30 cellular contexts compared by ENCODE assay signal in genomic region chr19:23314505-23315241, GRCh38.
"Had no signal": no experiment of that assay in that cellular context is flagged by ENCODE, and none has a peak within 500 bp of the region (broad histone marks: within the 10 kb centered on the region; RNA-seq: fewer than 3 reads in every experiment).

No MANE protein-coding gene starts in this region.

- ATAC-seq: activated CD8-positive, alpha-beta T cell treated with anti-CD3 and anti-CD28 coated beads for 36 hours; activated T-cell treated with anti-CD3 and anti-CD28 coated beads, Interleukin-2, amount 50 U/mL, for 4 hours; activated T-helper 17 cell treated with anti-CD3 and anti-CD28 coated beads, Interleukin-2, amount 50 U/mL, for 72 hours; effector memory CD8-positive, alpha-beta T cell; foreskin keratinocyte; gastrocnemius medialis; heart left ventricle; WTC11 had no signal

- DNase-seq: activated CD4-positive, alpha-beta T cell treated with anti-CD3 and anti-CD28 coated beads for 1 hour; activated CD4-positive, alpha-beta T cell treated with anti-CD3 and anti-CD28 coated beads for 4 hours; activated CD4-positive, alpha-beta T cell treated with anti-CD3 and anti-CD28 coated beads, Interleukin-2, amount 10 ng/mL, durations not matched to agents 7 days and 5 days; activated CD4-positive, alpha-beta T cell treated with anti-CD3 and anti-CD28 coated beads, Interleukin-2, amount 50 U/mL, for 48 hours; activated CD8-positive, alpha-beta memory T cell treated with anti-CD3 and anti-CD28 coated beads for 24 hours; activated CD8-positive, alpha-beta T cell treated with anti-CD3 and anti-CD28 coated beads for 36 hours; activated effector memory CD4-positive, alpha-beta T cell treated with Interleukin-2 at 50 U/mL for 16 hours; activated gamma-delta T cell treated with Interleukin-2 at 50 U/mL for 16 hours; activated naive CD4-positive, alpha-beta T cell treated with anti-CD3 and anti-CD28 coated beads, Interleukin-2, amount 50 U/mL, for 16 hours; activated naive CD4-positive, alpha-beta T cell treated with Interleukin-2 at 50 U/mL for 16 hours; activated T-cell treated with anti-CD3 and anti-CD28 coated beads, Interleukin-2, amount 50 U/mL, for 4 hours; amniotic stem cell; anterior cingulate cortex; brain microvascular endothelial cell; cortex of kidney; dermis blood vessel endothelial cell; effector CD4-positive, alpha-beta T cell; effector memory CD8-positive, alpha-beta T cell; erythroblast; foreskin keratinocyte; gastrocnemius medialis; glutamatergic neuron; heart left ventricle; T-helper 2 cell had no signal

- H3K4me1 ChIP-seq: esophagus muscularis mucosa, foreskin keratinocyte, gastrocnemius medialis, heart left ventricle had no signal

- FAIRE-seq: astrocyte, bronchial epithelial cell, colon had no signal

- H3K27ac ChIP-seq: brain microvascular endothelial cell, esophagus muscularis mucosa, foreskin keratinocyte, gastrocnemius medialis, heart left ventricle had no signal

- H3K4me3 ChIP-seq: esophagus muscularis mucosa, gastrocnemius medialis, heart left ventricle had no signal

- H3K36me3 ChIP-seq: brain microvascular endothelial cell, esophagus muscularis mucosa, gastrocnemius medialis, heart left ventricle had no signal

- H3K27me3 ChIP-seq: brain microvascular endothelial cell, esophagus muscularis mucosa, foreskin keratinocyte, gastrocnemius medialis, heart left ventricle had no signal

- H3K9me3 ChIP-seq: esophagus muscularis mucosa, gastrocnemius medialis had no signal
